8 cellular contexts compared by ENCODE assay signal in genomic region chr19:3573162-3573857, GRCh38. TPM values are rescaled to one million over a fixed set of nuclear protein-coding genes. Genes with fewer than 3 reads are reported as not detected.
DNase-seq lines count a peak whose midpoint lies in the region; ATAC-seq and TF ChIP-seq lines count a peak whose summit lies in the region.

No MANE protein-coding gene starts in this region.

- H3K27ac Mint-ChIP-seq in Calu3 (ENCODE audit: unreplicated experiment) (peak overlapping the region; percentile 63), H9 (no peak overlapping the region)

- no peak overlapping the region for H3K14ac ChIP-seq in H9 (ENCODE audit: insufficient read depth, low read length)

- H2AFZ ChIP-seq in H9 (ENCODE audit: low read length) (no peak overlapping the region), osteoblast (ENCODE audit: low read length) (peak overlapping the region; percentile 35)

- no peak overlapping the region for H3T11ph ChIP-seq in H9 (ENCODE audit: low read length)

- peak overlapping the region; percentile 90 for H3K4me3 ChIP-seq in osteoblast (ENCODE audit: insufficient read depth, low read length)

- H3K9me3 Mint-ChIP-seq in Calu3 (ENCODE audit: low read depth, unreplicated experiment), result no peaks in the 10 kb centered on the region
- no peaks in the 10 kb centered on the region; a peak in 1 of 5 replicates for H3K9me3 Mint-ChIP-seq in H9

- TSS peak; percentile 54 for BruUV-seq in Calu3 (replicated peaks; lab: Mats Ljungman, UMichigan)

- peak; percentile 6 for ATAC-seq in esophagus mucosa

- peaks cover 9% of the 10 kb centered on the region for H3K23me2 ChIP-seq in H9 (ENCODE audit: insufficient read length, low read depth, low read length, poor library complexity, severe bottlenecking)

- WGBS in H9 (ENCODE audit: extremely low coverage, insufficient read length, low lambda C conversion rate), result no CpG with 5 or more reads among the region's 60 CpGs

- no peak overlapping the region for H2BK20ac ChIP-seq in H9 (ENCODE audit: low read depth, low read length, poor library complexity, severe bottlenecking)

- H3K4ac ChIP-seq in H9 (ENCODE audit: low read depth, low read length), result no peak overlapping the region

- H3K27ac ChIP-seq in H9 (ENCODE audit: insufficient read length, low read depth, low read length), result no peak overlapping the region
- peak overlapping the region; percentile 41 for H3K27ac ChIP-seq in osteoblast (ENCODE audit: low read depth, low read length)

- H2BK5ac ChIP-seq in H9 (ENCODE audit: insufficient read length, low read length), result no peak overlapping the region

- no peak overlapping the region for H4K8ac ChIP-seq in H9 (replicated peaks; ENCODE audit: insufficient read length, low read depth, low read length)

- H2BK12ac ChIP-seq in H9 (ENCODE audit: insufficient read length, low read depth, low read length), result no peak overlapping the region

- no peaks in the 10 kb centered on the region for H3K4me1 Mint-ChIP-seq in Calu3 (ENCODE audit: low read depth, unreplicated experiment)
- H3K4me1 Mint-ChIP-seq in H9, result peaks cover 13 to 24% of the 10 kb centered on the region in 2 experiments

- no peaks in the 10 kb centered on the region for H3K27me3 ChIP-seq in H9 (ENCODE audit: insufficient read depth, low read length)
- no peaks in the 10 kb centered on the region for H3K27me3 ChIP-seq in osteoblast (ENCODE audit: insufficient read depth, low read length)

- DNase-seq in Calu3 (no peak), H9 (no peak), osteoblast (ENCODE audit: insufficient read length, low spot score, missing footprints) (peak; percentile 81), NCI-H1048 (lab: John Stamatoyannopoulos, UW) (no peak), EL (no peak)
- DNase-seq in activated effector memory CD4-positive, alpha-beta T cell treated with Interleukin-2 at 50 U/mL for 16 hours, result no peak

- peak; percentile 43; the same call in 1 of the 2 replicates for TF ChIP-seq POLR2A in Raji (IDR thresholded peaks at IDR 0.05; ENCODE audit: insufficient read depth, low read depth, low read length)

- H3K9me3 ChIP-seq in H9 (ENCODE audit: control insufficient read depth, low read depth, low read length), result no peaks in the 10 kb centered on the region
- no peaks in the 10 kb centered on the region for H3K9me3 ChIP-seq in osteoblast (ENCODE audit: low read depth, low read length)

- peaks cover 45% of the 10 kb centered on the region for H3K36me3 Mint-ChIP-seq in Calu3 (ENCODE audit: insufficient read depth, unreplicated experiment)
- H3K36me3 Mint-ChIP-seq in H9 (ENCODE audit: insufficient read depth in 1 of 3, low read depth in 3 of 3), result peaks cover 8 to 10% (median 9%) of the 10 kb centered on the region in 3 experiments

- H3K4me1 ChIP-seq in H9 (ENCODE audit: insufficient read depth, low read length) (no peaks in the 10 kb centered on the region), osteoblast (ENCODE audit: insufficient read depth, low read length) (peaks cover 7% of the 10 kb centered on the region)

- H2AK5ac ChIP-seq in H9 (ENCODE audit: insufficient read length, low read length), result no peak overlapping the region

- no peak overlapping the region for H4K91ac ChIP-seq in H9 (ENCODE audit: insufficient read length, low read depth, low read length)

- no peaks in the 10 kb centered on the region for H4K20me1 ChIP-seq in H9 (ENCODE audit: control insufficient read depth, insufficient read depth, insufficient read length)
- no peaks in the 10 kb centered on the region for H4K20me1 ChIP-seq in osteoblast (ENCODE audit: insufficient read depth, low read length)

- H3K4me3 Mint-ChIP-seq in Calu3 (ENCODE audit: low read depth, unreplicated experiment) (peak overlapping the region; percentile 72), H9 (peak overlapping the region; percentile 73 to 87)

- peaks cover 11% of the 10 kb centered on the region for H3K36me3 ChIP-seq in osteoblast (ENCODE audit: insufficient read depth, low read length)

- H3K79me1 ChIP-seq in H9 (ENCODE audit: insufficient read depth, low read depth, low read length, poor library complexity, severe bottlenecking), result no peaks in the 10 kb centered on the region

- H2BK15ac ChIP-seq in H9 (ENCODE audit: low read depth, low read length), result no peak overlapping the region

- H3K18ac ChIP-seq in H9 (ENCODE audit: insufficient read length, low read depth, low read length), result peak overlapping the region; percentile 38

- TF ChIP-seq CTCF in Calu3 (IDR thresholded peaks at IDR 0.05; ENCODE audit: unreplicated experiment) (no peak), H9 (conservative IDR thresholded peaks at IDR 0.05) (no peak), osteoblast (IDR thresholded peaks at IDR 0.05; ENCODE audit: extremely low read depth, low read depth, low read length) (no peak)

- H3K9ac ChIP-seq in H9 (ENCODE audit: extremely low read depth, insufficient read length, low read length), result peak overlapping the region; percentile 4

- no peak overlapping the region for H3K56ac ChIP-seq in H9 (ENCODE audit: insufficient read length, low read depth, low read length)

- H3K79me2 ChIP-seq in H9 (ENCODE audit: insufficient read depth, low read length) (no peaks in the 10 kb centered on the region), osteoblast (ENCODE audit: insufficient read depth, low read length) (peaks cover 5% of the 10 kb centered on the region)

- H3K4me2 ChIP-seq in H9 (ENCODE audit: insufficient read depth, insufficient read length, low read length), result peak overlapping the region; percentile 61
- H3K4me2 ChIP-seq in osteoblast (ENCODE audit: insufficient read depth, low read length), result peak overlapping the region; percentile 86

- CTCF ChIA-PET in Calu3 (lab: Charles Lee), result interaction anchor here (1.0 kb wide), 1 partner anchor 28 kb away, joined by 3 read pairs; no protein-coding TSS in a partner anchor

- no peak overlapping the region for H3K23ac ChIP-seq in H9 (ENCODE audit: insufficient read length, low read depth, low read length)

- H4K5ac ChIP-seq in H9 (ENCODE audit: insufficient read length, low read depth, low read length), result no peak overlapping the region

- intact Hi-C loops in Calu3 (cut with micrococcal nuclease; ENCODE audit: unreplicated experiment), result no loop called here

- no peak overlapping the region for H2BK120ac ChIP-seq in H9 (ENCODE audit: low read depth, low read length, poor library complexity, severe bottlenecking)

- H3K27me3 Mint-ChIP-seq in Calu3 (ENCODE audit: unreplicated experiment) (no peaks in the 10 kb centered on the region), H9 (ENCODE audit: low read depth) (peaks cover 6% of the 10 kb centered on the region)

RNA-seq across cellular contexts. Expression of gene HMG20B, which starts 0.6 kb away (rescaled TPM):
- 58.1 and 58.4 TPM in 2 replicates for total RNA-seq in Calu3 (2022)
- total RNA-seq in H9 (2021), result 58.1 and 58.9 TPM in 2 replicates
- total RNA-seq in esophagus mucosa, result 36.6 TPM
- total RNA-seq in osteoblast, result 57.2 and 65.9 TPM in 2 replicates

RNA-seq across cellular contexts. Expression of gene GIPC3, which starts 12.0 kb away (rescaled TPM):
- total RNA-seq in Calu3 (2022) (not detected in 2 replicates), H9 (2021) (1.6 and 1.9 TPM in 2 replicates), esophagus mucosa (0.28 TPM), osteoblast (under 0.01 TPM in 1 of 2 replicates, not detected in the other)

RNA-seq across cellular contexts. Expression of gene MFSD12, which starts 15.9 kb away (rescaled TPM):
- 95.2 and 105 TPM in 2 replicates for total RNA-seq in Calu3 (2022)
- total RNA-seq in H9 (2021), result 51.5 and 58.8 TPM in 2 replicates
- 25.7 TPM for total RNA-seq in esophagus mucosa
- 92.5 and 104 TPM in 2 replicates for total RNA-seq in osteoblast

RNA-seq across cellular contexts. Expression of gene TBXA2R, which starts 33.4 kb away (rescaled TPM):
- total RNA-seq in Calu3 (2022) (0.20 and 0.24 TPM in 2 replicates), H9 (2021) (0.63 and 0.64 TPM in 2 replicates), esophagus mucosa (0.64 TPM), osteoblast (1.4 and 1.5 TPM in 2 replicates)

RNA-seq across cellular contexts. Expression of gene TEKTIP1, which starts 34.3 kb away (rescaled TPM):
- total RNA-seq in Calu3 (2022), result 1.4 and 2.7 TPM in 2 replicates
- 1.2 and 1.3 TPM in 2 replicates for total RNA-seq in H9 (2021)
- 0.84 TPM for total RNA-seq in esophagus mucosa
- not detected in 2 replicates for total RNA-seq in osteoblast
